ENCODE assay signal across 16 cellular contexts in genomic region chr11:117204283-117205080, GRCh38. TPM values are rescaled to one million over a fixed set of nuclear protein-coding genes. Genes with fewer than 3 reads are reported as not detected.
DNase-seq lines count a peak whose midpoint lies in the region; ATAC-seq and TF ChIP-seq lines count a peak whose summit lies in the region.
"Had no signal": no experiment of that assay in that cellular context is flagged by ENCODE, and none has a peak within 500 bp of the region (broad histone marks: within the 10 kb centered on the region; RNA-seq: fewer than 3 reads in every experiment).

No MANE protein-coding gene starts in this region.

- H3K9me3 Mint-ChIP-seq in CD4-positive, CD25-positive, alpha-beta regulatory T cell = no peaks in the 10 kb centered on the region
- H3K9me3 Mint-ChIP-seq: CD8-positive, alpha-beta T cell had no signal

- no peak overlapping the region for H3K4me3 ChIP-seq in CD4-positive, CD25-positive, alpha-beta regulatory T cell (ENCODE audit: low read depth, low read length)
- H3K4me3 ChIP-seq in Peyer's patch (peak overlapping the region in 1 of 4 donors; percentile 44), heart left ventricle (peak overlapping the region in 4 of 12 donors; percentile 15 to 80 (median 32)), psoas muscle (peak overlapping the region; percentile 58)
- H3K4me3 ChIP-seq: lung, skin epidermis had no signal

- WGBS in heart left ventricle, 4 donors = 68 to 78% (median 72%) methylated on average over 13 to 17 of the region's 17 CpGs
- 54 to 66% (median 58%) methylated on average over 17 of the region's 17 CpGs for WGBS in psoas muscle, 3 donors

- no peaks in the 10 kb centered on the region for H3K27me3 ChIP-seq in CD4-positive, CD25-positive, alpha-beta regulatory T cell (ENCODE audit: control insufficient read depth, insufficient read depth, low read length)
- no peaks in the 10 kb centered on the region for H3K27me3 ChIP-seq in Peyer's patch
- no peaks in the 10 kb centered on the region for H3K27me3 ChIP-seq in heart left ventricle
- H3K27me3 ChIP-seq in psoas muscle (ENCODE audit: insufficient read depth in 3 of 3, low read length in 2 of 3) = no peaks in the 10 kb centered on the region

- H3K36me3 ChIP-seq in CD4-positive, CD25-positive, alpha-beta regulatory T cell (ENCODE audit: control insufficient read depth, insufficient read depth, low read length) = peaks cover 23% of the 10 kb centered on the region
- H3K36me3 ChIP-seq in Peyer's patch (peaks cover 0 to 30% (median 0%) of the 10 kb centered on the region in 3 donors), heart left ventricle (peaks cover 0 to 33% (median 29%) of the 10 kb centered on the region in 9 donors), psoas muscle (ENCODE audit: insufficient read depth in 1 of 2, low read depth in 1 of 2) (peaks cover 0 to 21% of the 10 kb centered on the region in 2 donors)

- H3K36me3 Mint-ChIP-seq in CD4-positive, CD25-positive, alpha-beta regulatory T cell = peaks cover 19% of the 10 kb centered on the region

- no peak overlapping the region for H3K27ac ChIP-seq in CD4-positive, CD25-positive, alpha-beta regulatory T cell (ENCODE audit: insufficient read depth, low read length, poor library complexity, severe bottlenecking)
- peak overlapping the region in 3 of 4 donors; percentile 3 to 89 (median 25) for H3K27ac ChIP-seq in Peyer's patch
- peak overlapping the region in 7 of 12 donors; percentile 15 to 95 (median 54) for H3K27ac ChIP-seq in heart left ventricle
- H3K27ac ChIP-seq in psoas muscle = peak overlapping the region; percentile 30

- TF ChIP-seq POLR2A in Peyer's patch (IDR thresholded peaks at IDR 0.05) (no peak), heart left ventricle (IDR thresholded peaks at IDR 0.05) (no peak)

- no peak for ATAC-seq in CD4-positive, CD25-positive, alpha-beta regulatory T cell (ENCODE audit: low read depth in 2 of 2)
- ATAC-seq in heart left ventricle = no peak
- no peak for ATAC-seq in psoas muscle
- no peak for ATAC-seq in HG03039 (IDR thresholded peaks at IDR 0.05; ENCODE audit: unreplicated experiment)
- ATAC-seq: CD8-positive, alpha-beta T cell; SK-N-SH treated with all-trans-retinoic acid at 6 μM for 48 hours had no signal

- no peak for TF ChIP-seq CTCF in Peyer's patch (IDR thresholded peaks at IDR 0.05)
- TF ChIP-seq CTCF in heart left ventricle (IDR thresholded peaks at IDR 0.05) = no peak
- TF ChIP-seq CTCF in psoas muscle (IDR thresholded peaks at IDR 0.05) = no peak

- no peaks in the 10 kb centered on the region for H3K27me3 Mint-ChIP-seq in CD4-positive, CD25-positive, alpha-beta regulatory T cell

- peak overlapping the region in 2 of 3 donors; percentile 11 to 79 for H3K27ac Mint-ChIP-seq in CD4-positive, CD25-positive, alpha-beta regulatory T cell

- DNase-seq in CD4-positive, CD25-positive, alpha-beta regulatory T cell = no peak
- DNase-seq in Peyer's patch (no peak), heart left ventricle (no peak), psoas muscle (no peak), DMS53 treated with DMSO at 0.1 percent for 48 hours (lab: John Stamatoyannopoulos, UW; ENCODE audit: unreplicated experiment) (no peak), DMS 273 (lab: John Stamatoyannopoulos, UW; ENCODE audit: unreplicated experiment) (no peak), posterior vena cava (ENCODE audit: low spot score) (no peak)
- DNase-seq: activated naive CD4-positive, alpha-beta T cell; CD8-positive, alpha-beta T cell; KBM-7; NCI-H2029; NK-92 treated with Interleukin-12 subunit alpha and Interleukin-12 subunit beta, amount 100 ng/mL, for 24 hours had no signal

- no peaks in the 10 kb centered on the region for H3K4me1 ChIP-seq in CD4-positive, CD25-positive, alpha-beta regulatory T cell (ENCODE audit: control insufficient read depth, insufficient read depth, low read length, poor library complexity, severe bottlenecking)
- H3K4me1 ChIP-seq in Peyer's patch (no peaks in the 10 kb centered on the region), heart left ventricle (peaks cover 0 to 44% (median 15%) of the 10 kb centered on the region in 12 donors), psoas muscle (no peaks in the 10 kb centered on the region)

- no peak overlapping the region for H3K4me3 Mint-ChIP-seq in CD4-positive, CD25-positive, alpha-beta regulatory T cell
- H3K4me3 Mint-ChIP-seq: CD8-positive, alpha-beta T cell had no signal

- intact Hi-C loops in heart left ventricle (cut with DNase I) (loop anchor here in 4 of 10 donors (5.0 kb wide), 1 partner anchor 72 kb away; no protein-coding TSS in a partner anchor), psoas muscle (cut with DNase I) (loop anchor here in 1 of 2 donors (5.0 kb wide), 1 partner anchor 72 kb away; no protein-coding TSS in a partner anchor), posterior vena cava (cut with DNase I) (loop anchor here in 1 of 2 donors (5.0 kb wide), 1 partner anchor 72 kb away; no protein-coding TSS in a partner anchor)

- no peaks in the 10 kb centered on the region for H3K9me3 ChIP-seq in CD4-positive, CD25-positive, alpha-beta regulatory T cell (ENCODE audit: control insufficient read depth in 2 of 2, low read length in 2 of 2)
- no peaks in the 10 kb centered on the region for H3K9me3 ChIP-seq in Peyer's patch
- H3K9me3 ChIP-seq in heart left ventricle = no peaks in the 10 kb centered on the region
- H3K9me3 ChIP-seq in psoas muscle = no peaks in the 10 kb centered on the region

- peaks cover 0 to 13% (median 3%) of the 10 kb centered on the region in 4 donors for H3K4me1 Mint-ChIP-seq in CD4-positive, CD25-positive, alpha-beta regulatory T cell

RNA-seq across cellular contexts. Expression of gene TAGLN, which starts 5.3 kb away (rescaled TPM):
- total RNA-seq in CD4-positive, CD25-positive, alpha-beta regulatory T cell = 11.7 TPM
- polyA plus RNA-seq in CD4-positive, CD25-positive, alpha-beta regulatory T cell = 1 to 10 TPM in 1 of 4 donors, under 1 TPM in 3; 0.25 to 1.3 (median 0.64) TPM
- 100 to 1,000 TPM; 110 to 361 (median 254) TPM for total RNA-seq in Peyer's patch
- 100 to 1,000 TPM in 7 of 9 donors, 10 to 100 TPM in 2; 63.7 to 338 (median 173) TPM for total RNA-seq in heart left ventricle
- 100 to 1,000 TPM; 319 to 399 TPM for polyA plus RNA-seq in heart left ventricle
- total RNA-seq in psoas muscle = 10 to 100 TPM; 36.2 to 73.0 (median 51.7) TPM
- polyA plus RNA-seq in psoas muscle = 100 to 1,000 TPM in 2 of 3 donors, 10 to 100 TPM in 1; 86.5 to 140 (median 117) TPM
- total RNA-seq in posterior vena cava = 1,000 to 10,000 TPM; 5,409 to 9,264 TPM

RNA-seq across cellular contexts. Expression of gene SIDT2, which starts 25.9 kb away (rescaled TPM):
- 129 TPM for total RNA-seq in CD4-positive, CD25-positive, alpha-beta regulatory T cell
- 1 to 10 TPM; 2.5 to 5.9 (median 4.6) TPM for polyA plus RNA-seq in CD4-positive, CD25-positive, alpha-beta regulatory T cell
- total RNA-seq in Peyer's patch (100 to 1,000 TPM in 3 of 4 donors, 10 to 100 TPM in 1; 69.3 to 201 (median 162) TPM), heart left ventricle (10 to 100 TPM; 17.2 to 45.5 (median 22.2) TPM), psoas muscle (10 to 100 TPM; 12.6 to 22.8 (median 19.9) TPM), posterior vena cava (10 to 100 TPM; 39.2 to 49.5 TPM)
- polyA plus RNA-seq in heart left ventricle (10 to 100 TPM; 13.9 to 14.5 TPM), psoas muscle (10 to 100 TPM in 1 of 3 donors, 1 to 10 TPM in 2; 7.1 to 10.5 (median 7.3) TPM)

RNA-seq across cellular contexts. Expression of gene PCSK7, which starts 27.4 kb away (rescaled TPM):
- total RNA-seq in CD4-positive, CD25-positive, alpha-beta regulatory T cell = 478 TPM
- polyA plus RNA-seq in CD4-positive, CD25-positive, alpha-beta regulatory T cell = 10 to 100 TPM; 55.0 to 76.1 (median 63.4) TPM
- total RNA-seq in Peyer's patch (100 to 1,000 TPM; 136 to 244 (median 171) TPM), heart left ventricle (10 to 100 TPM; 16.9 to 43.4 (median 25.5) TPM), psoas muscle (10 to 100 TPM; 15.8 to 23.6 (median 20.8) TPM), posterior vena cava (10 to 100 TPM; 41.9 to 48.6 TPM)
- polyA plus RNA-seq in heart left ventricle (10 to 100 TPM; 27.8 to 34.6 TPM), psoas muscle (10 to 100 TPM in 2 of 3 donors, 1 to 10 TPM in 1; 9.9 to 17.5 (median 13.4) TPM)

RNA-seq across cellular contexts. Expression of gene RNF214, which starts 28.0 kb away (rescaled TPM):
- total RNA-seq in CD4-positive, CD25-positive, alpha-beta regulatory T cell = 54.6 TPM
- polyA plus RNA-seq in CD4-positive, CD25-positive, alpha-beta regulatory T cell = 10 to 100 TPM; 51.0 to 69.6 (median 55.7) TPM
- 10 to 100 TPM; 10.2 to 32.2 (median 13.4) TPM for total RNA-seq in Peyer's patch
- 10 to 100 TPM; 16.1 to 31.9 (median 23.4) TPM for total RNA-seq in heart left ventricle
- polyA plus RNA-seq in heart left ventricle = 10 to 100 TPM in 1 of 2 donors, 1 to 10 TPM in 1; 8.0 to 12.9 TPM
- 10 to 100 TPM; 31.0 to 39.4 (median 34.7) TPM for total RNA-seq in psoas muscle
- polyA plus RNA-seq in psoas muscle = 10 to 100 TPM; 12.4 to 19.7 (median 16.8) TPM
- 10 to 100 TPM; 24.8 to 25.7 TPM for total RNA-seq in posterior vena cava

Comparison
In these comparisons a context has a peak if more than half of its experiments do, and no peak if none do; other contexts are left out.
1. RNA of gene TAGLN, which starts 5.3 kb away (total RNA-seq): 5,409 to 9,264 TPM in posterior vena cava; 110 to 361 TPM in Peyer's patch, 63.7 to 338 TPM in heart left ventricle, 36.2 to 73.0 TPM in psoas muscle and 11.7 TPM in CD4-positive, CD25-positive, alpha-beta regulatory T cell (single experiment); every median in the first group is over 10 times any median in the second.